ENCODE assay signal across 1 cellular context in genomic region chr16:9370071-9370491, GRCh38.
TF ChIP-seq lines count a peak whose summit lies in the region.

No MANE protein-coding gene starts in this region.

TF ChIP-seq in GM23338, 12 proteins besides CTCF, POLR2A, EP300 and RAD21 (continued from another document):
- TF ChIP-seq ZNF462 (CRISPR knock-in tag; IDR thresholded peaks at IDR 0.05), result no peak
- TF ChIP-seq ETS1 (IDR thresholded peaks at IDR 0.05), result no peak
- no peak for TF ChIP-seq JUNB (IDR thresholded peaks at IDR 0.05; ENCODE audit: unreplicated experiment)
